1 cellular context compared by ENCODE assay signal in the genomic region with DNA sequence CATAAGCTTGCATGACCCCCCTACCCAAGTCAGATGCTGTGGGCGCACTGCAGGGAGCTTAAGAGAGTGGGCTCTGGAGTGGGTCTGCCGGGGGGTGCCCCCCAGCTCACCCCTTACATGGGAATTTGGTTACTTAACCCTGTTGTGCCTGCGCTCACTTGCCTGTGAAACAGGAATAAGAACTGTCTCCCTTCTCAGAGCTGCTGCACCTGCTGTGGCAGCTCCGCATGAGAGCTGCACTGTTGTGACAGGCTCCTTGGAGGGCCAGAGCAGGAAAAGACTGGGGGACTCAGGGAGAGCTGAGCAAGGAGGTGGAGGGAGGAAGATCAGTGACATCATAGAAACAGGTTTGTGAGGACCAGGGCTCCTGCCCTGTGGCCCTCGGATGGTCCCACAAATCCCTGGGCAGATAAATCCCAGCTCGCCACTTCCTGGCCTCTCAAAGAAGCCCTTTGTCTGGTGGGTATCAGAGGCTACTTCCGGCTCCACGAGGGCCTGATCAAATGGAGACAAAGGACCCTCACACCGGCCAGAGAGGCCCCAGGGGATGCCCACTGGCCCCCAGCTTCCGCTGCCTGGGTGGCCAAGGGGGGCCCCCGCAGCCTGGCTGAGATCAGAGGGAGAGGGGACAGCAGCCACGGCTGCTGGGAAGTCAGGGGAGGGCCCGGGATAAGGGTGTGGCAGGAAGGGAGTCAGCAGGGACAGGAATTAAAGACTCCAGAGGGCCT.
TF ChIP-seq lines count a peak whose summit lies in the region.

No MANE protein-coding gene starts in this region.

TF ChIP-seq in H1, 55 proteins besides CTCF, POLR2A, EP300 and RAD21:
- TF ChIP-seq EZH2 (IDR thresholded peaks at IDR 0.05; ENCODE audit: low read depth, low read length, severe bottlenecking), result no peak
- TF ChIP-seq RXRA (IDR thresholded peaks at IDR 0.05; ENCODE audit: insufficient read depth, low read depth, low read length), result no peak
- TF ChIP-seq TBP (IDR thresholded peaks at IDR 0.05; ENCODE audit: low read depth, low read length), result no peak
- TF ChIP-seq EGR1 (IDR thresholded peaks at IDR 0.05; ENCODE audit: borderline replicate concordance, low read depth, low read length), result no peak
- no peak for TF ChIP-seq SP1 (IDR thresholded peaks at IDR 0.05; ENCODE audit: low read depth, low read length)
- TF ChIP-seq SRF (IDR thresholded peaks at IDR 0.05; ENCODE audit: low read depth, low read length), result no peak
- no peak for TF ChIP-seq HDAC2 (IDR thresholded peaks at IDR 0.05; ENCODE audit: borderline replicate concordance in 1 of 2, low read depth in 2 of 2, low read length in 2 of 2)
- no peak for TF ChIP-seq CBX5 (IDR thresholded peaks at IDR 0.05; ENCODE audit: low read depth, low read length)
- TF ChIP-seq, protein P1, sequence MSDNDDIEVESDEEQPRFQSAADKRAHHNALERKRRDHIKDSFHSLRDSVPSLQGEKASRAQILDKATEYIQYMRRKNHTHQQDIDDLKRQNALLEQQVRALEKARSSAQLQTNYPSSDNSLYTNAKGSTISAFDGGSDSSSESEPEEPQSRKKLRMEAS (IDR thresholded peaks at IDR 0.05), result no peak
- TF ChIP-seq CEBPB (IDR thresholded peaks at IDR 0.05; ENCODE audit: low read depth, low read length), result no peak
- no peak for TF ChIP-seq TCF12 (IDR thresholded peaks at IDR 0.05; ENCODE audit: low read depth, low read length)
- no peak for TF ChIP-seq TAF1 (IDR thresholded peaks at IDR 0.05; ENCODE audit: low read depth, low read length)
- no peak for TF ChIP-seq BACH1 (IDR thresholded peaks at IDR 0.05; ENCODE audit: low read length)
- TF ChIP-seq, protein P2, sequence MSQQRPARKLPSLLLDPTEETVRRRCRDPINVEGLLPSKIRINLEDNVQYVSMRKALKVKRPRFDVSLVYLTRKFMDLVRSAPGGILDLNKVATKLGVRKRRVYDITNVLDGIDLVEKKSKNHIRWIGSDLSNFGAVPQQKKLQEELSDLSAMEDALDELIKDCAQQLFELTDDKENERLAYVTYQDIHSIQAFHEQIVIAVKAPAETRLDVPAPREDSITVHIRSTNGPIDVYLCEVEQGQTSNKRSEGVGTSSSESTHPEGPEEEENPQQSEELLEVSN (IDR thresholded peaks at IDR 0.05), result no peak
TF ChIP-seq in H1: peak in this region for 0.
